In the genomic region with DNA sequence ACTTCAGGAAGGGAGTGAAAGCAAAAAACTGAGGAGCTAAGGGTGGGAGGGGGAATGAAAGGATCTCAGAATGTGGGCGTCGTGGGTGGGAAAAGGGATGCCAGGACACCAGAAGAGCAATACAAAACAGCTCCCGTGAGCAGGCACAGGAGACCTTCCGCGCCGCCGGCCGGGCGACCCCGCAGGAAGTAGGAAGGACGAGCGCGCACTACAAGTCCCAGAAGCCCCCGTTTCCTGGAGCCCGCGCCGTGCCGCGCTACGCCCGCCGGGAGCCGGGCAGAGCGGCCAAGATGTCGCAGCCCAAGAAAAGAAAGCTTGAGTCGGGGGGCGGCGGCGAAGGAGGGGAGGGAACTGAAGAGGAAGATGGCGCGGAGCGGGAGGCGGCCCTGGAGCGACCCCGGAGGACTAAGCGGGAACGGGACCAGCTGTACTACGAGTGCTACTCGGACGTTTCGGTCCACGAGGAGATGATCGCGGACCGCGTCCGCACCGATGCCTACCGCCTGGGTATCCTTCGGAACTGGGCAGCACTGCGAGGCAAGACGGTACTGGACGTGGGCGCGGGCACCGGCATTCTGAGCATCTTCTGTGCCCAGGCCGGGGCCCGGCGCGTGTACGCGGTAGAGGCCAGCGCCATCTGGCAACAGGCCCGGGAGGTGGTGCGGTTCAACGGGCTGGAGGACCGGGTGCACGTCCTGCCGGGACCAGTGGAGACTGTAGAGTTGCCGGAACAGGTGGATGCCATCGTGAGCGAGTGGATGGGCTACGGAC, we compare ENCODE assay signal across 9 cellular contexts. TPM values are rescaled to one million over a fixed set of nuclear protein-coding genes. Genes with fewer than 3 reads are reported as not detected.
DNase-seq lines count a peak whose midpoint lies in the region; ATAC-seq, FAIRE-seq and TF ChIP-seq lines count a peak whose summit lies in the region.
"Had no signal": no experiment of that assay in that cellular context is flagged by ENCODE, and none has a peak within 500 bp of the region (broad histone marks: within the 10 kb centered on the region; RNA-seq: fewer than 3 reads in every experiment).

TSS of gene PRMT6 (plus strand) at position 249 of the 771 bp plus-strand sequence. CDS start at position 291, 42 bp downstream.

- TF ChIP-seq CTCF in WI38 (IDR thresholded peaks at IDR 0.05; ENCODE audit: low read depth, low read length) (no peak), bronchial epithelial cell (IDR thresholded peaks at IDR 0.05; ENCODE audit: insufficient read depth, low read length, severe bottlenecking) (no peak)

- peaks cover 0 to 2% (median 0%) of the 10 kb centered on the region in 3 donors for H3K27me3 Mint-ChIP-seq in immature natural killer cell (ENCODE audit: low read depth in 3 of 3)

- peak; percentile 94 for ATAC-seq in GM18861 (IDR thresholded peaks at IDR 0.05; ENCODE audit: unreplicated experiment)
- peak; percentile 96 for ATAC-seq in HG03097 (IDR thresholded peaks at IDR 0.05; ENCODE audit: low FRiP score, unreplicated experiment)

- H3K36me3 ChIP-seq in bronchial epithelial cell (ENCODE audit: control insufficient read depth, insufficient read depth, low read length): peaks cover 1% of the 10 kb centered on the region

- no peaks in the 10 kb centered on the region for H3K9me3 Mint-ChIP-seq in immature natural killer cell

- peaks cover 20 to 27% of the 10 kb centered on the region in 2 donors for H3K4me1 Mint-ChIP-seq in immature natural killer cell

- H3K4me3 ChIP-seq in WI38 (ENCODE audit: low read depth, low read length) (peak within 1 kb of the TSS; percentile 92), bronchial epithelial cell (ENCODE audit: low read depth, low read length) (peak within 1 kb of the TSS; percentile 87)

- DNase-seq in A172 (ENCODE audit: low spot score) (peak; percentile 4), NCI-H2171 treated with DMSO at 0.1 percent for 48 hours (lab: John Stamatoyannopoulos, UW) (peak; percentile 95), bronchial epithelial cell (ENCODE audit: low read depth) (peak; percentile 32), immature natural killer cell (peak; percentile 73 to 76 (median 76)), smooth muscle cell of the brain vasculature (ENCODE audit: low read depth, low spot score) (peak; percentile 53)

- peaks cover 0 to 10% (median 4%) of the 10 kb centered on the region in 3 donors for H3K36me3 Mint-ChIP-seq in immature natural killer cell

- H3K4me3 Mint-ChIP-seq in immature natural killer cell: peak within 1 kb of the TSS; percentile 97 to 99 (median 98)

- no peaks in the 10 kb centered on the region for H3K27me3 ChIP-seq in bronchial epithelial cell (ENCODE audit: control insufficient read depth, insufficient read depth, low read length)

- peak within 1 kb of the TSS; percentile 87 to 97 (median 93) for H3K27ac Mint-ChIP-seq in immature natural killer cell

- FAIRE-seq in bronchial epithelial cell (lab: Jason Lieb, UNC): no peak
- FAIRE-seq: G401.6 had no signal

RNA-seq across cellular contexts. Expression of gene PRMT6, which starts in this region (rescaled TPM):
- 3.7 and 4.7 TPM in 2 replicates for total RNA-seq in A172 (2014; rRNA removed; shearing (Covaris generic))
- total RNA-seq in bronchial epithelial cell: 8.2 and 11.3 TPM in 2 replicates
- 10 to 100 TPM; 18.7 to 20.7 (median 19.8) TPM for polyA plus RNA-seq in immature natural killer cell

Comparison
In these comparisons a context has a peak if more than half of its experiments do, and no peak if none do; other contexts are left out.
1. Peak in every context shown above with its lines: DNase-seq, ATAC-seq and H3K4me3 ChIP-seq.
2. DNase-seq: peak in every context shown above with its lines; median percentile 95 in NCI-H2171 treated with DMSO at 0.1 percent for 48 hours; 76 in immature natural killer cell; 53 in smooth muscle cell of the brain vasculature; 32 in bronchial epithelial cell; 4 in A172.